ENCODE assay signal across 1 cellular context in the genomic region with DNA sequence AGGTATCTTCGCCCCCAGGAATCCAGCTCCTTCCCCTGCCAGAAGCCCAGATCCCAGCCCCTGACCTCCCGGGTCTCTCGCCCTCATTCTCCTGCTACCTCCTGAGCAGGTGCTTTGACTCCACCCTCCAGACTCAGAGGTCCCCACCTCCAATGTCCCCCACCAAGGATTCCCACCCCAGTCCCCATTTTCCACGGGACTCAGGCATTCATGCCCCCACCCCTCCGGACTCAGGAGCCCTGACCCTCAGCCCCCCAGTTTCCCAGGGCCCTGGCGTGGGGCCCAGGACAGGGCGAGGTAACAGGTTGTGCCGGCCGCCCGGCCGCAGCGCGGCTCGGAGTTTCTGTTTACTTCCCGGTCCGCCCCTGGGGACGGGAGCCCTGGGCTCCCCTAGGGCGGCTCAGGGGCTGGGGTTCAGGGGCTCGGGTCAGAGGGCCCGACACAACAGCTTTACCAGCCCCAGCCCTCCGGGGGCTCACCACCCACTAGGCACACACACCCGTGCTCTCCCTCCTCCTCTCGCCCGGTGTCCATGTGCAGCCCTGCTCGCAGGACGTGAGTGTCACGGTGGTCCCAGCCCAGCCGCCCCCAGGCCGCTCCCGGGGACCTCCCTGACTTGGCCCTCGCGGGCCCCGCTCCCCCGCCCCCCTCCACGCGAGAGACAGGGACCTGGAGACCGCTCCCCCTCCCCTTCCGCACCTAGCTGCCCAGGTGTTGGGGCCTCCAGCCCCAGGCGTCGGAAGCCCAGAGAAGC.
TF ChIP-seq lines count a peak whose summit lies in the region.

No MANE protein-coding gene starts in this region.

TF ChIP-seq in IMR-90, 13 proteins besides CTCF, POLR2A, EP300 and RAD21:
- TF ChIP-seq FOS (IDR thresholded peaks at IDR 0.05; ENCODE audit: low read depth, low read length) (no peak), MAFK (IDR thresholded peaks at IDR 0.05; ENCODE audit: low read depth, low read length) (no peak), SMC3 (IDR thresholded peaks at IDR 0.05; ENCODE audit: low read depth, low read length) (no peak)
